ENCODE assay signal across 9 cellular contexts in the genomic region with DNA sequence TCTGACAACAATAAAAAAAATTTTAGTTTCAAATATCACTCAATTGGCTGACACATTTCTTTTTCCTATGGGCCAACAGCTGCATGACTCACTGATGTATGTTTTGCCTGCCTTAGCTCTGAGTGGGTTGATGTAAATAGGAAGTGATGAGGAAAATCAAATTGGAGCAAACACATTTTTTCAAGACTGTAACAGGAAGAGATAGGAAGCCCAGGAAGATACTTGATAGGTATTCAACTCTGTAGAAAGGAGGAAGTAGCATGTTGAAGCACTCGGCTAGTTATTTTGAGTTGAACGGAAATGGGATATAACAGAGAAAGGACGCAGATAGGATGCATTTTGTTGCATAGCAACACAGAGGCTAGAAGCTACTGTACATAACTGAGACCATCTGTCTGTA.
DNase-seq lines count a peak whose midpoint lies in the region; ATAC-seq, FAIRE-seq and TF ChIP-seq lines count a peak whose summit lies in the region.
"Had no signal": no experiment of that assay in that cellular context is flagged by ENCODE, and none has a peak within 500 bp of the region (broad histone marks: within the 10 kb centered on the region; RNA-seq: fewer than 3 reads in every experiment).

No MANE protein-coding gene starts in this region.

- TF ChIP-seq CTCF in A549 (IDR thresholded peaks at IDR 0.05): no peak

- CTCF ChIA-PET in A549 (lab: Yijun Ruan, JAX): no interaction called here

- WGBS in A549 (ENCODE audit: missing lambda C conversion rate): 39% methylated on average over 3 of the region's 3 CpGs

- ATAC-seq in A549 (peak; percentile 65 to 69; a peak in 5 of 6 replicates), SK-N-SH treated with all-trans-retinoic acid at 6 μM for 48 hours (peak; percentile 90), left cardiac atrium (peak; percentile 23 to 75), HG02885 (IDR thresholded peaks at IDR 0.05; ENCODE audit: poor library complexity, unreplicated experiment) (no peak), GM21619 (IDR thresholded peaks at IDR 0.05; ENCODE audit: unreplicated experiment) (no peak)
- ATAC-seq: body of pancreas had no signal

- FAIRE-seq in A549 (lab: Jason Lieb, UNC): peak; percentile 54

- TF ChIP-seq POLR2A in A549 (IDR thresholded peaks at IDR 0.05; ENCODE audit: low read length): no peak

- H3K9me3 ChIP-seq in A549: no peaks in the 10 kb centered on the region
- H3K9me3 ChIP-seq: body of pancreas had no signal

- no peak for TF ChIP-seq RAD21 in A549 (conservative IDR thresholded peaks at IDR 0.05 in 1 of 2, IDR thresholded peaks at IDR 0.05 in 1 of 2)

- intact Hi-C loops in left cardiac atrium (cut with DNase I): no loop called here

- no peak overlapping the region for H3K4me3 ChIP-seq in A549
- H3K4me3 ChIP-seq: body of pancreas had no signal

- no peak for TF ChIP-seq EP300 in A549 (IDR thresholded peaks at IDR 0.05)

- peaks cover 42% of the 10 kb centered on the region for H3K4me1 ChIP-seq in A549
- H3K4me1 ChIP-seq: body of pancreas had no signal

- H3K27ac ChIP-seq in A549: peak overlapping the region; percentile 38 to 68; a peak in 5 of 6 replicates
- H3K27ac ChIP-seq: body of pancreas had no signal

- POLR2A ChIA-PET in A549 (lab: Yijun Ruan, JAX): no interaction called here

- DNase-seq in A549 (ENCODE audit: low read depth in 1 of 2, low spot score in 1 of 2): peak; percentile 44 to 71
- DNase-seq in HPDE6-E6E7 (ENCODE audit: extremely low spot score): peak; percentile 67
- DNase-seq in left cardiac atrium: no peak
- no peak for DNase-seq in AG20443 (ENCODE audit: low spot score)
- DNase-seq in RPMI8226: no peak

- H3K4me2 ChIP-seq in A549: peak overlapping the region; percentile 37

TF ChIP-seq in A549, 52 proteins besides CTCF, POLR2A, EP300 and RAD21:
- TF ChIP-seq CEBPB (IDR thresholded peaks at IDR 0.05): peak; percentile 15 to 27; a peak in 1 of 4 replicates
- peak; percentile 19 for TF ChIP-seq MAFK (IDR thresholded peaks at IDR 0.05; ENCODE audit: partially characterized antibody)
- no peak for TF ChIP-seq HOXB13 (CRISPR knock-in tag; IDR thresholded peaks at IDR 0.05; ENCODE audit: low read depth)
- peak; percentile 47; the same call in 1 of the 2 replicates for TF ChIP-seq JUNB (IDR thresholded peaks at IDR 0.05)
- peak; percentile 39; the same call in 1 of the 2 replicates for TF ChIP-seq GATA3 (IDR thresholded peaks at IDR 0.05; ENCODE audit: borderline replicate concordance)
- TF ChIP-seq CBX2 (IDR thresholded peaks at IDR 0.05; ENCODE audit: borderline replicate concordance, low read depth): no peak
- no peak for TF ChIP-seq HEYL (CRISPR knock-in tag; IDR thresholded peaks at IDR 0.05)
- TF ChIP-seq FOSL2 (IDR thresholded peaks at IDR 0.05): 0 out of 2 replicates have a peak, but pooled peaks have one; percentile 48
- peak; percentile 95 for TF ChIP-seq FOSL2 (CRISPR knock-in tag; IDR thresholded peaks at IDR 0.05)

TF ChIP-seq in SK-N-SH treated with all-trans-retinoic acid at 6 μM for 48 hours, 23 proteins besides CTCF, POLR2A, EP300 and RAD21:
- TF ChIP-seq TOX (CRISPR knock-in tag; IDR thresholded peaks at IDR 0.05; ENCODE audit: borderline replicate concordance) (peak; percentile 22; the same call in 1 of the 2 replicates), ESRRG (CRISPR knock-in tag; IDR thresholded peaks at IDR 0.05) (no peak), RARB (CRISPR knock-in tag; IDR thresholded peaks at IDR 0.05) (no peak; the same call in 1 of the 2 replicates)

Comparison
In these comparisons a context has a peak if more than half of its experiments do, and no peak if none do; other contexts are left out.
1. ATAC-seq: peak in A549 (2 of 2), SK-N-SH treated with all-trans-retinoic acid at 6 μM for 48 hours (single experiment) and left cardiac atrium (2 of 2); none in HG02885 (single experiment) and GM21619 (single experiment).
2. DNase-seq: peak in A549 (2 of 2) and HPDE6-E6E7 (single experiment); none in left cardiac atrium (single experiment), AG20443 (single experiment) and RPMI8226 (single experiment).